Comparison of ENCODE assay signal across 8 cellular contexts in the genomic region with DNA sequence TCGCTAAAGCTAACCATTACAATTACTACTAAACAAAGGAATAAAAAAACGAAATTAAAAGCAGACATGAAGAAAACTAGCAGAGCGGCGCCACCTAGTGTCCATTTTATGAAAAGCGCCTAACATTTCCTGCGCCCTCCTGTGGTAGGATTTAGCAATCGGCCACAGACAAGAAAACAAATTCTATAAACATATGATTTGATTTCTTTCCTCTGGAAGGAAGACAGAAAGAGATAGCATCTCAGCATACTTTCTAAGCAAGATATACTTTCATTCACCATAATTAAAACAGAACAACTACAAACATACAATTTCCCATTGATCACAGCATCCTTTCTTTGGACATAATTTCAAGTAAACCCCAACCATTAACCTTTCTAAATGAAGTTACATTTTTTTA.
A peak's percentile ranks its signal among the peaks of the same experiment; 100 is the strongest.
DNase-seq lines count a peak whose midpoint lies in the region; TF ChIP-seq lines count a peak whose summit lies in the region.

No MANE protein-coding gene starts in this region.

- H3K9ac ChIP-seq in GM23248 = no peak overlapping the region
- peak overlapping the region; percentile 50 for H3K9ac ChIP-seq in mesenchymal stem cell (ENCODE audit: low read length)

- no peaks in the 10 kb centered on the region for H3K9me3 Mint-ChIP-seq in activated CD4-positive, alpha-beta memory T cell treated with anti-CD3 and anti-CD28 coated beads for 36 hours

- H3K27me3 ChIP-seq in GM23248 (replicated peaks; ENCODE audit: insufficient read depth) = 0 out of 2 replicates have a peak, but pooled peaks cover 13% of the 10 kb centered on the region
- peaks cover 0 to 9% of the 10 kb centered on the region in 2 experiments for H3K27me3 ChIP-seq in mesenchymal stem cell (ENCODE audit: control insufficient read depth in 1 of 2, insufficient read depth in 1 of 2, low read length in 2 of 2)

- no peaks in the 10 kb centered on the region for H3K9me2 ChIP-seq in GM23248 (ENCODE audit: insufficient read depth)

- no peak overlapping the region for H4K91ac ChIP-seq in mesenchymal stem cell (ENCODE audit: low read length)

- no peak overlapping the region for H4K8ac ChIP-seq in mesenchymal stem cell (ENCODE audit: low read length)

- WGBS in GM23248 (ENCODE audit: low coverage in 1 of 2, low lambda C conversion rate in 2 of 2, missing lambda C conversion rate in 2 of 2), 2 experiments = 1 to 3% methylated on average over 7 of the region's 7 CpGs
- 0% methylated on average over 6 of the region's 7 CpGs for WGBS in mesenchymal stem cell

- H3K79me2 ChIP-seq in GM23248 (ENCODE audit: insufficient read depth) = no peaks in the 10 kb centered on the region

- no peaks in the 10 kb centered on the region for H3K9me3 ChIP-seq in GM23248 (ENCODE audit: low read depth)
- no peaks in the 10 kb centered on the region for H3K9me3 ChIP-seq in mesenchymal stem cell (ENCODE audit: control insufficient read depth, low read length)

- CTCF ChIA-PET in activated CD4-positive, alpha-beta memory T cell treated with anti-CD3 and anti-CD28 coated beads for 36 hours (lab: Charles Lee) = interaction anchor here (0.6 to 7.6 kb wide), 25 partner anchors 9 to 376 kb away, joined by 3 to 180 read pairs (median 5); no protein-coding TSS in a partner anchor

- H3K27me3 Mint-ChIP-seq in activated CD4-positive, alpha-beta memory T cell treated with anti-CD3 and anti-CD28 coated beads for 36 hours = peaks cover 3% of the 10 kb centered on the region

- POLR2A ChIA-PET in activated CD4-positive, alpha-beta memory T cell treated with anti-CD3 and anti-CD28 coated beads for 36 hours (lab: Charles Lee) = no interaction called here

- H2BK12ac ChIP-seq in mesenchymal stem cell (ENCODE audit: low read length in 2 of 2) = no peak overlapping the region

- TF ChIP-seq CTCF in AG09319 (IDR thresholded peaks at IDR 0.05; ENCODE audit: low read depth, low read length) = no peak; the same call in none of the 2 replicates

- H3K36me3 ChIP-seq in GM23248 (ENCODE audit: low read depth) (no peaks in the 10 kb centered on the region), mesenchymal stem cell (ENCODE audit: control insufficient read depth in 1 of 2, insufficient read depth in 2 of 2, low read depth in 1 of 2, low read length in 2 of 2) (no peaks in the 10 kb centered on the region)

- H2BK5ac ChIP-seq in mesenchymal stem cell (ENCODE audit: low read depth, low read length, poor library complexity, severe bottlenecking) = no peak overlapping the region

- no peak overlapping the region for H3K18ac ChIP-seq in mesenchymal stem cell (ENCODE audit: low read depth in 1 of 2, low read length in 2 of 2)

- H3K4me3 ChIP-seq in GM23248 (no peak overlapping the region), mesenchymal stem cell (ENCODE audit: insufficient read depth in 1 of 2, low read depth in 1 of 2, low read length in 2 of 2) (no peak overlapping the region)

- no peak overlapping the region for H3K4ac ChIP-seq in mesenchymal stem cell (ENCODE audit: low read depth in 1 of 2, low read length in 2 of 2)

- no peak overlapping the region for H3K27ac Mint-ChIP-seq in activated CD4-positive, alpha-beta memory T cell treated with anti-CD3 and anti-CD28 coated beads for 36 hours

- H3K4me1 Mint-ChIP-seq in activated CD4-positive, alpha-beta memory T cell treated with anti-CD3 and anti-CD28 coated beads for 36 hours (ENCODE audit: low read depth) = peaks cover 2% of the 10 kb centered on the region

- H3K4me3 Mint-ChIP-seq in activated CD4-positive, alpha-beta memory T cell treated with anti-CD3 and anti-CD28 coated beads for 36 hours = no peak overlapping the region

- H3K4me2 ChIP-seq in GM23248 (ENCODE audit: unreplicated experiment) (peak overlapping the region; percentile 54), mesenchymal stem cell (ENCODE audit: low read length, poor library complexity, severe bottlenecking) (no peak overlapping the region)

- H3K23ac ChIP-seq in mesenchymal stem cell (ENCODE audit: low read length in 2 of 2) = no peak overlapping the region

- intact Hi-C loops in activated CD4-positive, alpha-beta memory T cell treated with anti-CD3 and anti-CD28 coated beads for 36 hours (cut with micrococcal nuclease) = loop anchor here (1.0 kb wide), 3 partner anchors 175 to 307 kb away; no protein-coding TSS in a partner anchor

- H3K27ac ChIP-seq in GM23248 (no peak overlapping the region), mesenchymal stem cell (ENCODE audit: low read length, poor library complexity, severe bottlenecking) (no peak overlapping the region)

- in situ Hi-C loops in GM23248 (cut with MboI) = no loop called here

- no peak overlapping the region for H3K14ac ChIP-seq in mesenchymal stem cell (ENCODE audit: low read length in 2 of 2)

- H3K79me1 ChIP-seq in mesenchymal stem cell (replicated peaks; ENCODE audit: low read length, poor library complexity, severe bottlenecking) = no peaks in the 10 kb centered on the region

- H4K20me1 ChIP-seq in GM23248 (ENCODE audit: insufficient read depth) = no peaks in the 10 kb centered on the region

- no peak overlapping the region for H2AK5ac ChIP-seq in mesenchymal stem cell (ENCODE audit: low read length, severe bottlenecking)

- H3K4me1 ChIP-seq in GM23248 (ENCODE audit: insufficient read depth) (no peaks in the 10 kb centered on the region), mesenchymal stem cell (ENCODE audit: control insufficient read depth, insufficient read depth, low read depth, low read length) (no peaks in the 10 kb centered on the region)

- H2BK15ac ChIP-seq in mesenchymal stem cell (ENCODE audit: low read depth, poor library complexity, severe bottlenecking) = no peak overlapping the region

- H2AFZ ChIP-seq in GM23248 (no peak overlapping the region), mesenchymal stem cell (ENCODE audit: low read depth, low read length) (no peak overlapping the region)

- H3K36me3 Mint-ChIP-seq in activated CD4-positive, alpha-beta memory T cell treated with anti-CD3 and anti-CD28 coated beads for 36 hours = no peaks in the 10 kb centered on the region

- H2BK120ac ChIP-seq in mesenchymal stem cell (ENCODE audit: low read depth, low read length) = no peak overlapping the region

- no peaks in the 10 kb centered on the region for H3F3A ChIP-seq in GM23248 (ENCODE audit: insufficient read depth)

- DNase-seq in AG09319 (ENCODE audit: extremely low read depth, low read depth) (peak; percentile 57), GM23248 (peak; percentile 67), NCI-H526 (lab: John Stamatoyannopoulos, UW) (peak; percentile 56 to 66), mesenchymal stem cell (peak; percentile 74), HuH-7.5 (ENCODE audit: low spot score) (no peak)
- DNase-seq in activated CD4-positive, alpha-beta memory T cell treated with anti-CD3 and anti-CD28 coated beads for 36 hours = peak; percentile 76
- DNase-seq in effector CD4-positive, alpha-beta T cell = peak; percentile 49
- DNase-seq in stimulated activated CD8-positive, alpha-beta memory T cell treated with anti-CD3 and anti-CD28 coated beads, Interleukin-15, amount 100 ng/mL, for 24 hours (ENCODE audit: low read depth) = peak; percentile 36
